In genomic region chr2:80852808-80853139, GRCh38 we compare ENCODE assay signal across 17 cellular contexts.
DNase-seq lines count a peak whose midpoint lies in the region; ATAC-seq and TF ChIP-seq lines count a peak whose summit lies in the region.
"Had no signal": no experiment of that assay in that cellular context is flagged by ENCODE, and none has a peak within 500 bp of the region (broad histone marks: within the 10 kb centered on the region; RNA-seq: fewer than 3 reads in every experiment).

No MANE protein-coding gene starts in this region.

- DNase-seq in ELF-1 (ENCODE audit: low read depth, low spot score): peak; percentile 45
- DNase-seq in H9: peak; percentile 59
- DNase-seq in nephron progenitor cell: peak; percentile 15
- DNase-seq in CD1c-positive myeloid dendritic cell (ENCODE audit: extremely low spot score): no peak
- DNase-seq in G401 (ENCODE audit: low spot score): no peak
- DNase-seq: activated CD4-positive, alpha-beta T cell treated with anti-CD3 and anti-CD28 coated beads, Interleukin-2, amount 50 U/mL, for 48 hours; activated naive CD8-positive, alpha-beta T cell treated with anti-CD3 and anti-CD28 coated beads, Interleukin-2, amount 10 ng/mL, durations not matched to agents 7 days and 5 days; activated T-cell treated with anti-CD3 and anti-CD28 coated beads, Interleukin-2, amount 50 U/mL, for 24 hours; hippocampal formation; IMR-90; left lung; MV-4-11; NCI-H2171; SK-N-SH had no signal

- no peak overlapping the region for H3K4ac ChIP-seq in H9 (ENCODE audit: low read depth, low read length)

- WGBS in H9 (ENCODE audit: extremely low coverage, insufficient read length, low lambda C conversion rate): no CpG with 5 or more reads among the region's 2 CpGs

- TF ChIP-seq CTCF in H9 (conservative IDR thresholded peaks at IDR 0.05) (peak; percentile 60), SU-DHL-6 (IDR thresholded peaks at IDR 0.05; ENCODE audit: insufficient read depth, low read length, poor library complexity, severe bottlenecking) (peak; percentile 14), nephron progenitor cell (IDR thresholded peaks at IDR 0.05) (no peak)

- no peak overlapping the region for H2BK12ac ChIP-seq in H9 (ENCODE audit: insufficient read length, low read depth, low read length)

- H3K27ac ChIP-seq in H9 (ENCODE audit: insufficient read length, low read depth, low read length) (no peak overlapping the region), SU-DHL-6 (ENCODE audit: low read depth, low read length) (no peak overlapping the region)
- H3K27ac ChIP-seq: breast epithelium, left lung had no signal

- in situ Hi-C loops in G401 (cut with HindIII; ENCODE audit: low sequenced_read_pairs): no loop called here

- no peaks in the 10 kb centered on the region for H3K9me3 ChIP-seq in H9 (ENCODE audit: control insufficient read depth, low read depth, low read length)
- H3K9me3 ChIP-seq in SU-DHL-6 (ENCODE audit: insufficient read depth, low read length): no peaks in the 10 kb centered on the region
- H3K9me3 ChIP-seq: breast epithelium, left lung, SK-N-SH had no signal

- H3K9me2 ChIP-seq in SU-DHL-6 (replicated peaks; ENCODE audit: insufficient read depth, low read length): no peaks in the 10 kb centered on the region
- H3K9me2 ChIP-seq: SK-N-SH had no signal

- no peak overlapping the region for H4K8ac ChIP-seq in H9 (replicated peaks; ENCODE audit: insufficient read length, low read depth, low read length)

- H3K36me3 ChIP-seq in SU-DHL-6 (ENCODE audit: low read length): no peaks in the 10 kb centered on the region
- H3K36me3 ChIP-seq: breast epithelium, left lung had no signal

- no peak overlapping the region for H2BK5ac ChIP-seq in H9 (ENCODE audit: insufficient read length, low read length)

- H3K23me2 ChIP-seq in H9 (ENCODE audit: insufficient read length, low read depth, low read length, poor library complexity, severe bottlenecking): no peaks in the 10 kb centered on the region

- H3K4me2 ChIP-seq in H9 (ENCODE audit: insufficient read depth, insufficient read length, low read length) (no peak overlapping the region), SU-DHL-6 (ENCODE audit: low read depth, low read length, poor library complexity, severe bottlenecking) (peak overlapping the region; percentile 24)
- H3K4me2 ChIP-seq: SK-N-SH had no signal

- peak overlapping the region; percentile 96 for H2AFZ ChIP-seq in H9 (ENCODE audit: low read length)
- H2AFZ ChIP-seq in SU-DHL-6 (ENCODE audit: low read depth, low read length, severe bottlenecking): no peak overlapping the region

- H3K79me1 ChIP-seq in H9 (ENCODE audit: insufficient read depth, low read depth, low read length, poor library complexity, severe bottlenecking): no peaks in the 10 kb centered on the region

- H3F3A ChIP-seq in SU-DHL-6 (ENCODE audit: insufficient read depth): no peaks in the 10 kb centered on the region

- H2BK120ac ChIP-seq in H9 (ENCODE audit: low read depth, low read length, poor library complexity, severe bottlenecking): no peak overlapping the region

- H3K36me3 Mint-ChIP-seq in H9 (ENCODE audit: insufficient read depth in 1 of 3, low read depth in 3 of 3) (no peaks in the 10 kb centered on the region), nephron progenitor cell (ENCODE audit: low read depth) (no peaks in the 10 kb centered on the region)
- H3K36me3 Mint-ChIP-seq: activated naive CD8-positive, alpha-beta T cell treated with anti-CD3 and anti-CD28 coated beads, Interleukin-2, amount 10 ng/mL, durations not matched to agents 7 days and 5 days had no signal

- H3K9me3 Mint-ChIP-seq in H9 (no peaks in the 10 kb centered on the region), nephron progenitor cell (no peaks in the 10 kb centered on the region)

- no peak overlapping the region for H2BK20ac ChIP-seq in H9 (ENCODE audit: low read depth, low read length, poor library complexity, severe bottlenecking)

- H3K9ac ChIP-seq in H9 (ENCODE audit: extremely low read depth, insufficient read length, low read length): no peak overlapping the region
- H3K9ac ChIP-seq in SU-DHL-6 (ENCODE audit: low read length): no peak overlapping the region
- H3K9ac ChIP-seq: SK-N-SH had no signal

- H3K18ac ChIP-seq in H9 (ENCODE audit: insufficient read length, low read depth, low read length): no peak overlapping the region

- no peaks in the 10 kb centered on the region for H3K4me1 ChIP-seq in H9 (ENCODE audit: insufficient read depth, low read length)
- H3K4me1 ChIP-seq: breast epithelium, left lung had no signal

- H2AK5ac ChIP-seq in H9 (ENCODE audit: insufficient read length, low read length): no peak overlapping the region

- H2BK15ac ChIP-seq in H9 (ENCODE audit: low read depth, low read length): no peak overlapping the region

- H3K27me3 ChIP-seq in H9 (ENCODE audit: insufficient read depth, low read length): no peaks in the 10 kb centered on the region
- no peaks in the 10 kb centered on the region for H3K27me3 ChIP-seq in SU-DHL-6 (ENCODE audit: low read length)
- H3K27me3 ChIP-seq: breast epithelium, left lung had no signal

- H4K20me1 ChIP-seq in H9 (ENCODE audit: control insufficient read depth, insufficient read depth, insufficient read length) (no peaks in the 10 kb centered on the region), SU-DHL-6 (ENCODE audit: low read depth, low read length) (no peaks in the 10 kb centered on the region)

- H3T11ph ChIP-seq in H9 (ENCODE audit: low read length): no peak overlapping the region

- H3K23ac ChIP-seq in H9 (ENCODE audit: insufficient read length, low read depth, low read length): no peak overlapping the region

- H4K5ac ChIP-seq in H9 (ENCODE audit: insufficient read length, low read depth, low read length): no peak overlapping the region

- H4K91ac ChIP-seq in H9 (ENCODE audit: insufficient read length, low read depth, low read length): no peak overlapping the region

- H3K4me3 Mint-ChIP-seq in H9 (no peak overlapping the region), nephron progenitor cell (no peak overlapping the region)
- H3K4me3 Mint-ChIP-seq: activated naive CD8-positive, alpha-beta T cell treated with anti-CD3 and anti-CD28 coated beads, Interleukin-2, amount 10 ng/mL, durations not matched to agents 7 days and 5 days; activated T-cell treated with anti-CD3 and anti-CD28 coated beads, Interleukin-2, amount 50 U/mL, for 24 hours had no signal

- no peaks in the 10 kb centered on the region for H3K79me2 ChIP-seq in H9 (ENCODE audit: insufficient read depth, low read length)
- no peaks in the 10 kb centered on the region for H3K79me2 ChIP-seq in SU-DHL-6 (ENCODE audit: insufficient read depth, low read length)

- H3K27ac Mint-ChIP-seq in H9 (0 out of 7 replicates have a peak overlapping the region, but pooled peaks of 1 of the 3 experiments have one; percentile 77), nephron progenitor cell (no peak overlapping the region)
- H3K27ac Mint-ChIP-seq: activated naive CD8-positive, alpha-beta T cell treated with anti-CD3 and anti-CD28 coated beads, Interleukin-2, amount 10 ng/mL, durations not matched to agents 7 days and 5 days; activated T-cell treated with anti-CD3 and anti-CD28 coated beads, Interleukin-2, amount 50 U/mL, for 24 hours had no signal

- no peak overlapping the region for H3K56ac ChIP-seq in H9 (ENCODE audit: insufficient read length, low read depth, low read length)

- H3K27me3 Mint-ChIP-seq in H9 (ENCODE audit: low read depth) (no peaks in the 10 kb centered on the region), nephron progenitor cell (ENCODE audit: low read depth, poor library complexity) (no peaks in the 10 kb centered on the region)
- H3K27me3 Mint-ChIP-seq: activated naive CD8-positive, alpha-beta T cell treated with anti-CD3 and anti-CD28 coated beads, Interleukin-2, amount 10 ng/mL, durations not matched to agents 7 days and 5 days; activated T-cell treated with anti-CD3 and anti-CD28 coated beads, Interleukin-2, amount 50 U/mL, for 24 hours had no signal

- no peak overlapping the region for H3K14ac ChIP-seq in H9 (ENCODE audit: insufficient read depth, low read length)

- H3K4me1 Mint-ChIP-seq in H9 (peaks cover 0 to 10% of the 10 kb centered on the region in 2 experiments; a peak in 2 of 4 replicates), nephron progenitor cell (peaks cover 4% of the 10 kb centered on the region)
- H3K4me1 Mint-ChIP-seq: activated naive CD8-positive, alpha-beta T cell treated with anti-CD3 and anti-CD28 coated beads, Interleukin-2, amount 10 ng/mL, durations not matched to agents 7 days and 5 days had no signal

- H3K4me3 ChIP-seq in SU-DHL-6 (ENCODE audit: insufficient read depth, low read length, poor library complexity, severe bottlenecking): no peak overlapping the region
- H3K4me3 ChIP-seq: breast epithelium, left lung had no signal

- ATAC-seq in GM21576 (IDR thresholded peaks at IDR 0.05; ENCODE audit: unreplicated experiment): no peak
- ATAC-seq: left lung had no signal

Comparison
In these comparisons a context has a peak if more than half of its experiments do, and no peak if none do; other contexts are left out.
1. DNase-seq: peak in ELF-1 (single experiment), H9 (single experiment) and nephron progenitor cell (single experiment); none in CD1c-positive myeloid dendritic cell (single experiment) and G401 (single experiment).